27 cellular contexts compared by ENCODE assay signal in the genomic region with DNA sequence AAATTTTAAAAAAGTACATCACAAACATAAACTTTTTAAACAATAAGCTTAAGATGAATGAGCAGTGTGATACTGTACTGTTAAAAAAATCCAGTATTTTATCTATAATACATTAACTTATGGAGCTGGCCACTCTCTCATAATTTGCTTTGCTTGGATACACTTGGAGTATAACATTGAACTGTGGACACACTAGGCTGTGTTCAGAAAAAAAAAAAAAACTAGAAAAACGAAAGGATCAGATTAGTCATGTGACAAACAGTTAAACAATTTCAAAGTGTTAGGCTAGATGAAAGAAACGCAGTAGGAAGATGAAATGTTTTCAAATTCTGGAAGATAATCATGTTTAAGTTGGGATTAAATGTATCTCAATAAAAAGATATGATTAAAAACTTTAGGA.
A peak's percentile ranks its signal among the peaks of the same experiment; 100 is the strongest.
DNase-seq lines count a peak whose midpoint lies in the region; ATAC-seq, FAIRE-seq and TF ChIP-seq lines count a peak whose summit lies in the region.
"Had no signal": no experiment of that assay in that cellular context is flagged by ENCODE, and none has a peak within 500 bp of the region (broad histone marks: within the 10 kb centered on the region; RNA-seq: fewer than 3 reads in every experiment).

No MANE protein-coding gene starts in this region.

- no peaks in the 10 kb centered on the region for H3K27me3 Mint-ChIP-seq in H9 (ENCODE audit: low read depth)
- H3K27me3 Mint-ChIP-seq: CD8-positive, alpha-beta memory T cell had no signal

- no peak overlapping the region for H3K4me3 Mint-ChIP-seq in H9
- H3K4me3 Mint-ChIP-seq: CD8-positive, alpha-beta memory T cell; T-helper 2 cell treated with Interferon-gamma antibody and Interleukin-4, amounts not matched to agents 5 μg/mL and 100 μg/mL, for 36 hours had no signal

- H3K4me1 Mint-ChIP-seq in H9: peaks cover 34 to 40% of the 10 kb centered on the region in 2 experiments
- H3K4me1 Mint-ChIP-seq: CD14-positive monocyte; CD8-positive, alpha-beta memory T cell had no signal

- H3K4me3 ChIP-seq in HUES64 (ENCODE audit: low read length) (no peak overlapping the region), H1 (ENCODE audit: extremely low read depth in 1 of 4, insufficient read depth in 2 of 4, low read depth in 3 of 4, low read length in 4 of 4) (no peak overlapping the region)
- H3K4me3 ChIP-seq: PC-9, SJSA1 had no signal

- H2AK5ac ChIP-seq in H9 (ENCODE audit: insufficient read length, low read length) (no peak overlapping the region), H1 (ENCODE audit: low read depth, low read length) (no peak overlapping the region)

- H3K9ac ChIP-seq in H9 (ENCODE audit: extremely low read depth, insufficient read length, low read length) (no peak overlapping the region), HUES64 (ENCODE audit: low read depth, low read length) (no peak overlapping the region), H1 (replicated peaks in 1 of 4; ENCODE audit: extremely low read depth in 1 of 4, low read depth in 3 of 4, low read length in 3 of 4) (no peak overlapping the region)

- H4K8ac ChIP-seq in H9 (replicated peaks; ENCODE audit: insufficient read length, low read depth, low read length): no peak overlapping the region
- no peak overlapping the region for H4K8ac ChIP-seq in H1 (ENCODE audit: extremely low read depth, insufficient read depth, low read length)

- no CpG with 5 or more reads among the region's 2 CpGs for WGBS in H9 (ENCODE audit: extremely low coverage, insufficient read length, low lambda C conversion rate)
- WGBS in HUES64: 88% methylated on average over 2 of the region's 2 CpGs
- 82% methylated on average over 2 of the region's 2 CpGs; no CpG with 5 or more reads in 1 of the 2 experiments for WGBS in H1 (ENCODE audit: extremely low coverage in 1 of 2, insufficient coverage in 1 of 2, insufficient read length in 1 of 2, insufficient replicate concordance in 2 of 2, low coverage in 1 of 2, low lambda C conversion rate in 2 of 2, missing lambda C conversion rate in 1 of 2), 2 experiments

- no peak for TF ChIP-seq POLR2A in H1 (IDR thresholded peaks at IDR 0.05; ENCODE audit: control extremely low read depth in 1 of 2, low read depth in 2 of 2, low read length in 2 of 2)

- H4K20me1 ChIP-seq in H9 (ENCODE audit: control insufficient read depth, insufficient read depth, insufficient read length) (no peaks in the 10 kb centered on the region), H1 (replicated peaks in 1 of 2; ENCODE audit: control insufficient read depth in 1 of 2, insufficient read depth in 2 of 2, low read length in 2 of 2) (no peaks in the 10 kb centered on the region)

- H3K79me2 ChIP-seq in H9 (ENCODE audit: insufficient read depth, low read length) (no peaks in the 10 kb centered on the region), H1 (ENCODE audit: control insufficient read depth in 1 of 2, insufficient read depth in 2 of 2, low read length in 2 of 2) (no peaks in the 10 kb centered on the region)

- H3K4me2 ChIP-seq in H9 (ENCODE audit: insufficient read depth, insufficient read length, low read length) (no peak overlapping the region), H1 (ENCODE audit: insufficient read depth in 1 of 2, low read depth in 2 of 2, low read length in 2 of 2) (no peak overlapping the region)
- H3K4me2 ChIP-seq: PC-9 had no signal

- H3K4ac ChIP-seq in H9 (ENCODE audit: low read depth, low read length) (no peak overlapping the region), H1 (replicated peaks; ENCODE audit: insufficient read length, low read depth, low read length) (no peak overlapping the region)

- H3K14ac ChIP-seq in H9 (ENCODE audit: insufficient read depth, low read length): no peak overlapping the region
- H3K14ac ChIP-seq in H1 (ENCODE audit: insufficient read length): no peak overlapping the region

- H3K27ac Mint-ChIP-seq in H9: peak overlapping the region; percentile 40 to 72 (median 45); a peak in 5 of 7 replicates
- H3K27ac Mint-ChIP-seq: CD14-positive monocyte; CD8-positive, alpha-beta memory T cell; T-helper 2 cell treated with Interferon-gamma antibody and Interleukin-4, amounts not matched to agents 5 μg/mL and 100 μg/mL, for 36 hours had no signal

- H3K56ac ChIP-seq in H9 (ENCODE audit: insufficient read length, low read depth, low read length) (no peak overlapping the region), H1 (replicated peaks; ENCODE audit: insufficient read length, low read depth, low read length) (no peak overlapping the region)

- H3K79me1 ChIP-seq in H9 (ENCODE audit: insufficient read depth, low read depth, low read length, poor library complexity, severe bottlenecking) (no peaks in the 10 kb centered on the region), H1 (ENCODE audit: low read depth, low read length) (no peaks in the 10 kb centered on the region)

- FAIRE-seq in H1 (lab: Jason Lieb, UNC): no peak
- FAIRE-seq: HTR-8/SVneo had no signal

- TF ChIP-seq CTCF in H9 (conservative IDR thresholded peaks at IDR 0.05) (no peak), H1 (IDR thresholded peaks at IDR 0.05; ENCODE audit: control extremely low read depth in 1 of 3, insufficient read depth in 1 of 3, low read depth in 1 of 3, low read length in 3 of 3) (no peak)

- no peak overlapping the region for H2BK120ac ChIP-seq in H9 (ENCODE audit: low read depth, low read length, poor library complexity, severe bottlenecking)
- no peak overlapping the region for H2BK120ac ChIP-seq in H1 (replicated peaks; ENCODE audit: low read depth, low read length)

- no peak overlapping the region for H2BK15ac ChIP-seq in H9 (ENCODE audit: low read depth, low read length)
- no peak overlapping the region for H2BK15ac ChIP-seq in H1 (ENCODE audit: low read length)

- H3K4me1 ChIP-seq in H9 (ENCODE audit: insufficient read depth, low read length) (peaks cover 4% of the 10 kb centered on the region; the same call in 1 of the 2 replicates), HUES64 (ENCODE audit: insufficient read depth, low read length) (peaks cover 37% of the 10 kb centered on the region), H1 (replicated peaks in 1 of 4; ENCODE audit: control insufficient read depth in 3 of 4, insufficient read depth in 4 of 4, low read length in 3 of 4) (peaks cover 0 to 16% (median 4%) of the 10 kb centered on the region in 4 experiments; a peak in 3 of 7 replicates)
- H3K4me1 ChIP-seq: BE2C, SJSA1 had no signal

- no peaks in the 10 kb centered on the region for H3K36me3 ChIP-seq in HUES64 (ENCODE audit: insufficient read depth, low read length)
- H3K36me3 ChIP-seq in H1 (ENCODE audit: control insufficient read depth in 2 of 4, insufficient read depth in 4 of 4, low read length in 3 of 4): no peaks in the 10 kb centered on the region
- H3K36me3 ChIP-seq: BE2C, SJSA1 had no signal

- H3K23ac ChIP-seq in H9 (ENCODE audit: insufficient read length, low read depth, low read length) (no peak overlapping the region), H1 (ENCODE audit: insufficient read length) (no peak overlapping the region)

- TF ChIP-seq RAD21 in H1 (IDR thresholded peaks at IDR 0.05 in 1 of 2, conservative IDR thresholded peaks at IDR 0.05 in 1 of 2; ENCODE audit: low read depth in 2 of 2, low read length in 2 of 2): no peak

- H3K27ac ChIP-seq in H9 (ENCODE audit: insufficient read length, low read depth, low read length) (no peak overlapping the region), HUES64 (ENCODE audit: low read depth, low read length) (peak overlapping the region; percentile 97), H1 (ENCODE audit: low read depth, low read length) (no peak overlapping the region)
- H3K27ac ChIP-seq: PC-9, SJSA1 had no signal

- DNase-seq in H9: no peak
- no peak for DNase-seq in H1 (ENCODE audit: low read depth in 1 of 2, low spot score in 2 of 2)
- DNase-seq in renal cortical epithelial cell (ENCODE audit: low read depth): peak; percentile 75
- DNase-seq in NCI-H345 (lab: John Stamatoyannopoulos, UW): no peak
- DNase-seq in HUDEP-2 (lab: John Stamatoyannopoulos, UW; ENCODE audit: unreplicated experiment in 76 of 76): no peak
- DNase-seq: BE2C; Calu3; CD8-positive, alpha-beta memory T cell; DMS153; Kasumi-1; NCI-H1092 treated with DMSO at 0.1 percent for 48 hours; NCI-H1436; NCI-H187; NCI-H2081 treated with DMSO at 0.1 percent for 48 hours; NCI-H2171 treated with DMSO at 0.1 percent for 48 hours; NCI-H446; NCI-H524 treated with DMSO at 0.1 percent for 48 hours; PC-9; Right ventricle myocardium superior; RPMI8226; T-helper 1 cell had no signal

- no peaks in the 10 kb centered on the region for H3K9me3 Mint-ChIP-seq in H9
- H3K9me3 Mint-ChIP-seq: T-helper 2 cell treated with Interferon-gamma antibody and Interleukin-4, amounts not matched to agents 5 μg/mL and 100 μg/mL, for 36 hours had no signal

- no peak for ATAC-seq in HG03159 (IDR thresholded peaks at IDR 0.05; ENCODE audit: unreplicated experiment)

- H4K5ac ChIP-seq in H9 (ENCODE audit: insufficient read length, low read depth, low read length) (no peak overlapping the region), H1 (ENCODE audit: insufficient read length, low read depth, low read length) (peak overlapping the region; percentile 88)

- H2BK12ac ChIP-seq in H9 (ENCODE audit: insufficient read length, low read depth, low read length): no peak overlapping the region
- H2BK12ac ChIP-seq in H1 (ENCODE audit: low read depth, low read length): no peak overlapping the region

- H2BK5ac ChIP-seq in H9 (ENCODE audit: insufficient read length, low read length) (no peak overlapping the region), H1 (ENCODE audit: low read depth, low read length) (no peak overlapping the region; the same call in 1 of the 2 replicates)

- H3K18ac ChIP-seq in H9 (ENCODE audit: insufficient read length, low read depth, low read length): no peak overlapping the region
- H3K18ac ChIP-seq in H1 (ENCODE audit: extremely low read depth, low read length): no peak overlapping the region

- H3K9me3 ChIP-seq in H9 (ENCODE audit: control insufficient read depth, low read depth, low read length): no peaks in the 10 kb centered on the region
- no peaks in the 10 kb centered on the region for H3K9me3 ChIP-seq in HUES64 (ENCODE audit: insufficient read depth, low read depth, low read length)
- H3K9me3 ChIP-seq in H1 (ENCODE audit: insufficient read depth in 2 of 2, low read depth in 1 of 2, low read length in 1 of 2): no peaks in the 10 kb centered on the region
- H3K9me3 ChIP-seq: BE2C, SJSA1 had no signal

- no peak overlapping the region for H3T11ph ChIP-seq in H9 (ENCODE audit: low read length)

- H2BK20ac ChIP-seq in H9 (ENCODE audit: low read depth, low read length, poor library complexity, severe bottlenecking): no peak overlapping the region
- no peak overlapping the region for H2BK20ac ChIP-seq in H1 (ENCODE audit: low read length)

- H3K23me2 ChIP-seq in H9 (ENCODE audit: insufficient read length, low read depth, low read length, poor library complexity, severe bottlenecking) (no peaks in the 10 kb centered on the region), H1 (ENCODE audit: low read depth, low read length) (no peaks in the 10 kb centered on the region; the same call in 1 of the 2 replicates)

- TF ChIP-seq EP300 in H1 (IDR thresholded peaks at IDR 0.05; ENCODE audit: borderline replicate concordance in 1 of 2, low read depth in 2 of 2, low read length in 2 of 2): no peak

- POLR2A ChIA-PET in H1 (lab: Charles Lee; ENCODE audit: partially characterized antibody): no interaction called here

- H4K91ac ChIP-seq in H9 (ENCODE audit: insufficient read length, low read depth, low read length): no peak overlapping the region
- H4K91ac ChIP-seq in H1 (replicated peaks; ENCODE audit: insufficient read length, low read length): no peak overlapping the region

- peaks cover 0 to 6% (median 0%) of the 10 kb centered on the region in 3 experiments; a peak in 3 of 7 replicates for H3K36me3 Mint-ChIP-seq in H9 (ENCODE audit: insufficient read depth in 1 of 3, low read depth in 3 of 3)
- H3K36me3 Mint-ChIP-seq: CD14-positive monocyte; CD8-positive, alpha-beta memory T cell had no signal

- H3K27me3 ChIP-seq in H9 (ENCODE audit: insufficient read depth, low read length): no peaks in the 10 kb centered on the region
- no peaks in the 10 kb centered on the region for H3K27me3 ChIP-seq in HUES64 (ENCODE audit: insufficient read depth, low read length)
- no peaks in the 10 kb centered on the region for H3K27me3 ChIP-seq in H1 (replicated peaks in 1 of 4; ENCODE audit: control insufficient read depth in 3 of 4, extremely low read depth in 1 of 4, insufficient read depth in 3 of 4, low read length in 3 of 4)
- H3K27me3 ChIP-seq: BE2C, SJSA1 had no signal

- H2AFZ ChIP-seq in H9 (ENCODE audit: low read length) (no peak overlapping the region), H1 (ENCODE audit: low read length) (no peak overlapping the region)
- H2AFZ ChIP-seq: PC-9 had no signal

- CTCF ChIA-PET in H1 (lab: Charles Lee; ENCODE audit: partially characterized antibody): interaction anchor here (1.2 kb wide), 1 partner anchor 10 kb away, joined by 3 read pairs; no protein-coding TSS in a partner anchor
